Comparison of ENCODE assay signal across 12 cellular contexts in genomic region chr20:56360899-56361199, GRCh38. TPM values are rescaled to one million over a fixed set of nuclear protein-coding genes. Genes with fewer than 3 reads are reported as not detected.
A peak's percentile ranks its signal among the peaks of the same experiment; 100 is the strongest.
DNase-seq lines count a peak whose midpoint lies in the region; ATAC-seq and TF ChIP-seq lines count a peak whose summit lies in the region.
"Had no signal": no experiment of that assay in that cellular context is flagged by ENCODE, and none has a peak within 500 bp of the region (broad histone marks: within the 10 kb centered on the region; RNA-seq: fewer than 3 reads in every experiment).

No MANE protein-coding gene starts in this region.

- H3K27ac ChIP-seq in RWPE2 (ENCODE audit: poor library complexity, severe bottlenecking) (peak overlapping the region; percentile 86), sigmoid colon (peak overlapping the region in 3 of 4 donors; percentile 89 to 91 (median 91))

- TF ChIP-seq EP300 in sigmoid colon (IDR thresholded peaks at IDR 0.05), result no peak

- TF ChIP-seq CTCF in RWPE2 (IDR thresholded peaks at IDR 0.05; ENCODE audit: poor library complexity, severe bottlenecking) (no peak), fibroblast of the aortic adventitia (IDR thresholded peaks at IDR 0.05; ENCODE audit: insufficient read depth, low read length) (no peak), sigmoid colon (IDR thresholded peaks at IDR 0.05) (no peak)

- 91 to 92% methylated on average over 8 of the region's 8 CpGs for WGBS in sigmoid colon, 2 donors

- H3K4me3 ChIP-seq in RWPE2 (ENCODE audit: severe bottlenecking), result no peak overlapping the region
- H3K4me3 ChIP-seq in fibroblast of the aortic adventitia (ENCODE audit: low read depth, low read length), result peak overlapping the region; percentile 17
- H3K4me3 ChIP-seq in sigmoid colon, result peak overlapping the region in 1 of 4 donors; percentile 100

- no peak overlapping the region for H3K27ac Mint-ChIP-seq in T-helper 1 cell treated with Interleukin-12 subunit alpha and Interleukin-12 subunit beta and Interleukin-4 antibody, amounts not matched to agents 30 μg/mL and 1 μg/mL, for 36 hours
- H3K27ac Mint-ChIP-seq: activated CD4-positive, alpha-beta T cell treated with anti-CD3 and anti-CD28 coated beads, Interleukin-2, amount 10 ng/mL, durations not matched to agents 24 days and 14 days had no signal

- H3K4me3 Mint-ChIP-seq in T-helper 1 cell treated with Interleukin-12 subunit alpha and Interleukin-12 subunit beta and Interleukin-4 antibody, amounts not matched to agents 30 μg/mL and 1 μg/mL, for 36 hours, result peak overlapping the region; percentile 6

- H3K36me3 ChIP-seq in RWPE2 (ENCODE audit: low read depth) (peaks cover 43% of the 10 kb centered on the region), sigmoid colon (peaks cover 8 to 16% (median 10%) of the 10 kb centered on the region in 4 donors)

- no peaks in the 10 kb centered on the region for H3K36me3 Mint-ChIP-seq in T-helper 1 cell treated with Interleukin-12 subunit alpha and Interleukin-12 subunit beta and Interleukin-4 antibody, amounts not matched to agents 30 μg/mL and 1 μg/mL, for 36 hours (ENCODE audit: low read depth)

- H3K4me1 ChIP-seq in RWPE2 (ENCODE audit: insufficient read depth, poor library complexity, severe bottlenecking), result peaks cover 13% of the 10 kb centered on the region
- peaks cover 0 to 34% (median 27%) of the 10 kb centered on the region in 4 donors for H3K4me1 ChIP-seq in sigmoid colon

- H3K9me3 Mint-ChIP-seq in T-helper 1 cell treated with Interleukin-12 subunit alpha and Interleukin-12 subunit beta and Interleukin-4 antibody, amounts not matched to agents 30 μg/mL and 1 μg/mL, for 36 hours, result no peaks in the 10 kb centered on the region
- H3K9me3 Mint-ChIP-seq: activated CD4-positive, alpha-beta T cell treated with anti-CD3 and anti-CD28 coated beads, Interleukin-2, amount 10 ng/mL, durations not matched to agents 24 days and 14 days had no signal

- no peak for ATAC-seq in RWPE2 (ENCODE audit: low read depth)
- ATAC-seq in GM21619 (IDR thresholded peaks at IDR 0.05; ENCODE audit: unreplicated experiment), result no peak
- no peak for ATAC-seq in HG03196 (IDR thresholded peaks at IDR 0.05; ENCODE audit: unreplicated experiment)

- H3K27me3 ChIP-seq in RWPE2 (ENCODE audit: insufficient read depth, poor library complexity, severe bottlenecking), result no peaks in the 10 kb centered on the region
- no peaks in the 10 kb centered on the region for H3K27me3 ChIP-seq in sigmoid colon
- H3K27me3 ChIP-seq: upper lobe of left lung had no signal

- TF ChIP-seq POLR2A in sigmoid colon (IDR thresholded peaks at IDR 0.05), result no peak

- H3K9me3 ChIP-seq in RWPE2 (ENCODE audit: severe bottlenecking) (no peaks in the 10 kb centered on the region), sigmoid colon (no peaks in the 10 kb centered on the region)
- H3K9me3 ChIP-seq: upper lobe of left lung had no signal

- peaks cover 4% of the 10 kb centered on the region for H3K27me3 Mint-ChIP-seq in T-helper 1 cell treated with Interleukin-12 subunit alpha and Interleukin-12 subunit beta and Interleukin-4 antibody, amounts not matched to agents 30 μg/mL and 1 μg/mL, for 36 hours (ENCODE audit: low read depth)

- DNase-seq in T-helper 1 cell, result no peak
- DNase-seq in RWPE2 (ENCODE audit: low spot score), result no peak
- no peak for DNase-seq in fibroblast of the aortic adventitia (ENCODE audit: low read depth)
- no peak for DNase-seq in sigmoid colon
- DNase-seq in NCI-H2227 treated with DMSO at 0.1 percent for 48 hours (lab: John Stamatoyannopoulos, UW), result no peak
- DNase-seq: activated CD4-positive, alpha-beta T cell treated with anti-CD3 and anti-CD28 coated beads, Interleukin-2, amount 10 ng/mL, durations not matched to agents 24 days and 14 days; NCI-H2029 treated with DMSO at 0.1 percent for 48 hours; stimulated activated CD4-positive, alpha-beta T cell treated with anti-CD3 and anti-CD28 coated beads, Interleukin-12 subunit alpha, Interleukin-12 subunit beta, amount 100 ng/mL, for 4 hours; upper lobe of left lung had no signal

- intact Hi-C loops in sigmoid colon (cut with DNase I), result no loop called here

- peaks cover 13% of the 10 kb centered on the region for H3K4me1 Mint-ChIP-seq in T-helper 1 cell treated with Interleukin-12 subunit alpha and Interleukin-12 subunit beta and Interleukin-4 antibody, amounts not matched to agents 30 μg/mL and 1 μg/mL, for 36 hours (ENCODE audit: low read depth)

RNA-seq across cellular contexts. Expression of gene FAM210B, which starts 2.1 kb away (rescaled TPM):
- total RNA-seq in fibroblast of the aortic adventitia (ENCODE audit: low replicate concordance) (53.3 and 56.1 TPM in 2 replicates), sigmoid colon (10 to 100 TPM; 41.9 to 52.2 (median 50.4) TPM)
- polyA plus RNA-seq in sigmoid colon, result 10 to 100 TPM; 17.0 to 28.2 (median 21.5) TPM

RNA-seq across cellular contexts. Expression of gene AURKA, which starts 31.2 kb away (rescaled TPM):
- total RNA-seq in fibroblast of the aortic adventitia (ENCODE audit: low replicate concordance) (2.1 and 29.1 TPM in 2 replicates), sigmoid colon (1 to 10 TPM; 1.2 to 3.0 (median 1.7) TPM)
- polyA plus RNA-seq in sigmoid colon, result 10 to 100 TPM in 2 of 3 donors, 1 to 10 TPM in 1; 4.8 to 25.1 (median 22.2) TPM

RNA-seq across cellular contexts. Expression of gene CSTF1, which starts 31.6 kb away (rescaled TPM):
- total RNA-seq in fibroblast of the aortic adventitia (ENCODE audit: low replicate concordance), result 36.1 and 49.6 TPM in 2 replicates
- total RNA-seq in sigmoid colon, result 10 to 100 TPM; 14.9 to 24.6 (median 19.5) TPM
- 10 to 100 TPM in 1 of 3 donors, 1 to 10 TPM in 2; 7.2 to 14.4 (median 8.8) TPM for polyA plus RNA-seq in sigmoid colon

RNA-seq across cellular contexts. Expression of gene CASS4, which starts 51.2 kb away (rescaled TPM):
- total RNA-seq in fibroblast of the aortic adventitia (ENCODE audit: low replicate concordance) (0.09 and 0.49 TPM in 2 replicates), sigmoid colon (1 to 10 TPM; 1.2 to 2.9 (median 1.7) TPM)
- polyA plus RNA-seq in sigmoid colon, result 1 to 10 TPM in 1 of 3 donors, under 1 TPM in 2; 0.46 to 2.7 (median 0.60) TPM
